In the genomic region with DNA sequence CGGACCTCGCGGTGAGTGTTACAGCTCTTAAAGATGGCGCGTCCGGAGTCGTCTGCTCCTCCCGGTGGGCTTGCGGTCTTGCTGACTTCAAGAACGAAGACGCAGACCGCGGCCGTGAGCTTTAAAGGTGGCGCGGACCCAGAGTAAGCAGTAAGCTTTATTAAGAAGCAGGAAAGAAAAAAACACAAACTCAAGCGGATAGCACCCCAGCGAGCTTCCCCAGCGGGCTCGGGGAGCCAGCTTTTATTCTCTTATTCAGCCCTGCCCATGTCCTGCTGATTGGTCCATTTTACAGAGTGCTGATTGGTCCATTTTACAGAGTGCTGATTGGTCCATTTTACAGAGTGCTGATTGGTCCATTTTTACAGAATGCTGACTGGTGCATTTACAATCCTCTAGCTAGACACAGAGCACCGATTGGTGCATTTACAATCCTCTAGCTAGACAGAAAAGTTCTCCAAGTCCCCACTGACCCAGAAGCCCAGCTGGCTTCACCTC, we compare ENCODE assay signal across 7 cellular contexts. TPM values are rescaled to one million over a fixed set of nuclear protein-coding genes. Genes with fewer than 3 reads are reported as not detected.
"Had no signal": no experiment of that assay in that cellular context is flagged by ENCODE, and none has a peak within 500 bp of the region (broad histone marks: within the 10 kb centered on the region; RNA-seq: fewer than 3 reads in every experiment).

A gene (minus strand): TSS at position 218 of the 498 bp plus-strand sequence.

RNA-seq across cellular contexts. Expression of the gene that starts here (rescaled TPM):
- total RNA-seq: activated B cell treated with CpG ODN at 0.5 μM for 24 hours; activated T-helper 17 cell treated with anti-CD3 and anti-CD28 coated beads, Interleukin-2, amount 50 U/mL, for 72 hours; foreskin keratinocyte; glomerular endothelial cell; heart right ventricle; T-helper 2 cell treated with Interferon-gamma antibody and Interleukin-4, amounts not matched to agents 100 ng/mL and 5 ng/mL, for 36 hours had no signal
- polyA plus RNA-seq: aorta, foreskin keratinocyte, heart right ventricle had no signal
